In the genomic region with DNA sequence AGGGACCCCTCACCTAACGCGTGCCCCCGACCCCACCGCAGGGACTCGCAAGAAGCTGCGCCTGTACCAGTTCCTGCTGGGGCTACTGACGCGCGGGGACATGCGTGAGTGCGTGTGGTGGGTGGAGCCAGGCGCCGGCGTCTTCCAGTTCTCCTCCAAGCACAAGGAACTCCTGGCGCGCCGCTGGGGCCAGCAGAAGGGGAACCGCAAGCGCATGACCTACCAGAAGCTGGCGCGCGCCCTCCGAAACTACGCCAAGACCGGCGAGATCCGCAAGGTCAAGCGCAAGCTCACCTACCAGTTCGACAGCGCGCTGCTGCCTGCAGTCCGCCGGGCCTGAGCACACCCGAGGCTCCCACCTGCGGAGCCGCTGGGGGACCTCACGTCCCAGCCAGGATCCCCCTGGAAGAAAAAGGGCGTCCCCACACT, we compare ENCODE assay signal across 8 cellular contexts. TPM values are rescaled to one million over a fixed set of nuclear protein-coding genes. Genes with fewer than 3 reads are reported as not detected.
A peak's percentile ranks its signal among the peaks of the same experiment; 100 is the strongest.
DNase-seq lines count a peak whose midpoint lies in the region; ATAC-seq and TF ChIP-seq lines count a peak whose summit lies in the region.

No MANE protein-coding gene starts in this region.

- no peak for TF ChIP-seq CTCF in left lung (IDR thresholded peaks at IDR 0.05)

- peak overlapping the region; percentile 17 to 24 for H3K4me3 ChIP-seq in left lung

- intact Hi-C loops in dendritic cell treated with granulocyte-macrophage colony-stimulating factor and Interleukin-4, amounts not matched to agents 40 ng/mL and 50 ng/mL, for 4 days (cut with micrococcal nuclease) = no loop called here
- intact Hi-C loops in left lung (cut with DNase I) = no loop called here

- peaks cover 0 to 34% of the 10 kb centered on the region in 2 donors for H3K27me3 ChIP-seq in left lung

- H3K9me3 ChIP-seq in left lung = no peaks in the 10 kb centered on the region

- H3K4me1 Mint-ChIP-seq in dendritic cell treated with granulocyte-macrophage colony-stimulating factor and Interleukin-4, amounts not matched to agents 40 ng/mL and 50 ng/mL, for 4 days (ENCODE audit: low read depth) = peaks cover 46% of the 10 kb centered on the region
- H3K4me1 Mint-ChIP-seq in stimulated activated naive CD8-positive, alpha-beta T cell treated with anti-CD3 and anti-CD28 coated beads, Interleukin-15, Interleukin-2, amounts not matched to agents 100 ng/mL and 50 ng/mL, for 24 hours (ENCODE audit: low read depth) = peaks cover 21% of the 10 kb centered on the region

- ATAC-seq in left lung = peak; percentile 83
- ATAC-seq in HG02973 (IDR thresholded peaks at IDR 0.05; ENCODE audit: unreplicated experiment) = no peak
- ATAC-seq in HG02623 (IDR thresholded peaks at IDR 0.05; ENCODE audit: unreplicated experiment) = no peak

- H3K9me3 Mint-ChIP-seq in dendritic cell treated with granulocyte-macrophage colony-stimulating factor and Interleukin-4, amounts not matched to agents 40 ng/mL and 50 ng/mL, for 4 days = no peaks in the 10 kb centered on the region
- H3K9me3 Mint-ChIP-seq in stimulated activated naive CD8-positive, alpha-beta T cell treated with anti-CD3 and anti-CD28 coated beads, Interleukin-15, Interleukin-2, amounts not matched to agents 100 ng/mL and 50 ng/mL, for 24 hours = no peaks in the 10 kb centered on the region

- peaks cover 5 to 21% of the 10 kb centered on the region in 2 donors for H3K4me1 ChIP-seq in left lung

- no peaks in the 10 kb centered on the region for H3K36me3 ChIP-seq in left lung

- DNase-seq in GM04503 (ENCODE audit: low read depth) (peak; percentile 18), SIG-M5 (lab: John Stamatoyannopoulos, UW) (peak; percentile 47), left lung (peak; percentile 96 to 98), NCI-H2196 treated with DMSO at 0.1 percent for 48 hours (lab: John Stamatoyannopoulos, UW; ENCODE audit: unreplicated experiment) (no peak)

- peak overlapping the region; percentile 64 for H3K4me3 Mint-ChIP-seq in dendritic cell treated with granulocyte-macrophage colony-stimulating factor and Interleukin-4, amounts not matched to agents 40 ng/mL and 50 ng/mL, for 4 days
- H3K4me3 Mint-ChIP-seq in stimulated activated naive CD8-positive, alpha-beta T cell treated with anti-CD3 and anti-CD28 coated beads, Interleukin-15, Interleukin-2, amounts not matched to agents 100 ng/mL and 50 ng/mL, for 24 hours = peak overlapping the region; percentile 17

- H3K27ac ChIP-seq in left lung = peak overlapping the region; percentile 69 to 79

- H3K36me3 Mint-ChIP-seq in dendritic cell treated with granulocyte-macrophage colony-stimulating factor and Interleukin-4, amounts not matched to agents 40 ng/mL and 50 ng/mL, for 4 days (ENCODE audit: low read depth) = peaks cover 6% of the 10 kb centered on the region
- peaks cover 5% of the 10 kb centered on the region for H3K36me3 Mint-ChIP-seq in stimulated activated naive CD8-positive, alpha-beta T cell treated with anti-CD3 and anti-CD28 coated beads, Interleukin-15, Interleukin-2, amounts not matched to agents 100 ng/mL and 50 ng/mL, for 24 hours (ENCODE audit: low read depth)

- H3K27me3 Mint-ChIP-seq in dendritic cell treated with granulocyte-macrophage colony-stimulating factor and Interleukin-4, amounts not matched to agents 40 ng/mL and 50 ng/mL, for 4 days = peaks cover 7% of the 10 kb centered on the region
- H3K27me3 Mint-ChIP-seq in stimulated activated naive CD8-positive, alpha-beta T cell treated with anti-CD3 and anti-CD28 coated beads, Interleukin-15, Interleukin-2, amounts not matched to agents 100 ng/mL and 50 ng/mL, for 24 hours = peaks cover 17% of the 10 kb centered on the region

- H3K27ac Mint-ChIP-seq in dendritic cell treated with granulocyte-macrophage colony-stimulating factor and Interleukin-4, amounts not matched to agents 40 ng/mL and 50 ng/mL, for 4 days = peak overlapping the region; percentile 99
- no peak overlapping the region for H3K27ac Mint-ChIP-seq in stimulated activated naive CD8-positive, alpha-beta T cell treated with anti-CD3 and anti-CD28 coated beads, Interleukin-15, Interleukin-2, amounts not matched to agents 100 ng/mL and 50 ng/mL, for 24 hours

RNA-seq across cellular contexts. Expression of a gene that starts 4.7 kb away (rescaled TPM):
- under 1 TPM in 1 of 2 donors, not detected in 1; 0.16 TPM for total RNA-seq in left lung

RNA-seq across cellular contexts. Expression of a gene that starts 9.3 kb away (rescaled TPM):
- under 1 TPM; 0.32 to 0.34 TPM for total RNA-seq in left lung

RNA-seq across cellular contexts. Expression of a gene that starts 43.9 kb away (rescaled TPM):
- 10 to 100 TPM; 38.3 to 58.3 TPM for total RNA-seq in left lung

RNA-seq across cellular contexts. Expression of a gene that starts 48.3 kb away (rescaled TPM):
- 100 to 1,000 TPM; 126 to 157 TPM for total RNA-seq in left lung

RNA-seq across cellular contexts. Expression of a gene that starts 48.6 kb away (rescaled TPM):
- 1 to 10 TPM; 2.6 to 4.3 TPM for total RNA-seq in left lung
